ENCODE assay signal across 19 cellular contexts in the genomic region with DNA sequence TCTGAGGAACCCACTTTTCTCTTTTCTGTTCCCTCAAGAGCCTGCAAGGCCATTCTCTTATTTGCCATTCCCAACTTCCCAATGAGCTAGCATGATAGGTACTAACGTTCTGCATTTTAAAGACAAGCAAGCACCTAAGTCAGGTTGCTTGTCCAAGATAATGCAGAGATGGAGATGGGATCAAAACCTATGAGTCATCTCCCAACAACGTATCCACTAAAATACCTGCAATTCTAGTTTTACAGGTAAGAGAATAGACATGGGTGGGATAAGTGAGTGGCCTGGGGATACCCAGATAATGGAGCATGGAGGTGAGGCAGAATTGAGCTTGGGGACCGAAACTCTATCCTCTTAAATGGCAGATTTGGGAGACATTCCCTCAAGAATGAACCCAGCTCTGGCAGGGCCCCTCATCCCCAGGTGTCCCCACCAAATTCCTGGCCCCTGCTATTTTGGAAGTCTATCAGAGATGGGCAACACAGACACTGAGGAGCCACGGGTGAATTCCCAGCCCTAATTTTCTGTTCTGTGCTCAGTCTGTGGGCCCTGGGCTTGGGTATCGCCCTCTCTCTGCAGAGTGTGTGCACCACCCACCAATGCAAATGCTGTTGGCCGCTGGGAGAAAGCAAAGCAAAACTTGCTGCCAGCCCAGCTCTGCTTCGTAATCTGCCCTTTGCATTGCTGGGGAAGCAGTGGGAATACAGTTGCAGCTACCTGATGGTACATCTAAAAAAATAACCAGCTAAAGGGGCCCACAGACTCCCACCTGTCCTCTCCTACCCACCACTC.
DNase-seq lines count a peak whose midpoint lies in the region; ATAC-seq, FAIRE-seq and TF ChIP-seq lines count a peak whose summit lies in the region.
"Had no signal": no experiment of that assay in that cellular context is flagged by ENCODE, and none has a peak within 500 bp of the region (broad histone marks: within the 10 kb centered on the region; RNA-seq: fewer than 3 reads in every experiment).

No MANE protein-coding gene starts in this region.

- H3K27ac ChIP-seq in PC-3 (ENCODE audit: low read length) (no peak overlapping the region), tibial nerve (no peak overlapping the region)
- H3K27ac ChIP-seq: SJSA1 had no signal

- TF ChIP-seq CTCF in PC-3 (conservative IDR thresholded peaks at IDR 0.05; ENCODE audit: low read depth, low read length) (no peak), bronchial epithelial cell (IDR thresholded peaks at IDR 0.05; ENCODE audit: insufficient read depth, low read length, severe bottlenecking) (no peak), tibial nerve (IDR thresholded peaks at IDR 0.05) (no peak)

- H3K4me3 ChIP-seq in PC-3 (ENCODE audit: low read length) (no peak overlapping the region), bronchial epithelial cell (ENCODE audit: low read depth, low read length) (no peak overlapping the region), tibial nerve (no peak overlapping the region)
- H3K4me3 ChIP-seq: MG63, SJSA1 had no signal

- DNase-seq in DMS53 (lab: John Stamatoyannopoulos, UW) (peak; percentile 64), PC-3 (peak; percentile 99), bronchial epithelial cell (ENCODE audit: low read depth) (peak; percentile 65), germinal center (ENCODE audit: low spot score) (peak; percentile 21), tibial nerve (ENCODE audit: low spot score in 2 of 2) (no peak), mucosa of gallbladder (ENCODE audit: low spot score) (no peak), H4 (ENCODE audit: low spot score) (no peak), left lobe of liver (ENCODE audit: low spot score) (no peak)
- DNase-seq: CD4-positive, alpha-beta memory T cell; DMS79; HCEC 1CT; Kasumi-1; MG63; NCI-H1048; NCI-H1436; NCI-H1930; NCI-H226; NCI-H524 treated with DMSO at 0.1 percent for 48 hours had no signal

- BruUV-seq in PC-3 (replicated peaks; lab: Mats Ljungman, UMichigan), result no TSS peak

- H3K9ac ChIP-seq in PC-3 (ENCODE audit: low read length), result no peak overlapping the region

- H3K9me3 ChIP-seq in PC-3 (ENCODE audit: low read length), result no peaks in the 10 kb centered on the region
- H3K9me3 ChIP-seq in tibial nerve, result peaks cover 0 to 6% (median 0%) of the 10 kb centered on the region in 4 donors
- H3K9me3 ChIP-seq: SJSA1 had no signal

- peaks cover 52% of the 10 kb centered on the region for H3K79me2 ChIP-seq in PC-3 (ENCODE audit: low read length)

- H3K9me2 ChIP-seq in PC-3 (replicated peaks; ENCODE audit: low read length), result no peaks in the 10 kb centered on the region

- CTCF ChIA-PET in PC-3 (lab: Charles Lee), result interaction anchor here (1.1 kb wide), 1 partner anchor 172 kb away, joined by 3 read pairs; no protein-coding TSS in a partner anchor

- no peaks in the 10 kb centered on the region for H4K20me1 ChIP-seq in PC-3 (ENCODE audit: low read length)

- POLR2A ChIA-PET in PC-3 (lab: Charles Lee; ENCODE audit: unreplicated experiment), result no interaction called here

- ATAC-seq in PC-3 (peak; percentile 68), left lobe of liver (no peak)

- peak overlapping the region; percentile 43 for H3K4me2 ChIP-seq in PC-3 (ENCODE audit: low read length)

- H2AFZ ChIP-seq in PC-3 (ENCODE audit: low read length), result no peak overlapping the region

- H3K4me1 ChIP-seq in PC-3 (ENCODE audit: insufficient read depth, low read length) (peaks cover 34% of the 10 kb centered on the region), tibial nerve (no peaks in the 10 kb centered on the region)

- H3K36me3 ChIP-seq in PC-3 (ENCODE audit: low read depth, low read length) (0 out of 2 replicates have a peak, but pooled peaks cover 5% of the 10 kb centered on the region), bronchial epithelial cell (ENCODE audit: control insufficient read depth, insufficient read depth, low read length) (no peaks in the 10 kb centered on the region), tibial nerve (no peaks in the 10 kb centered on the region)
- H3K36me3 ChIP-seq: SJSA1 had no signal

- intact Hi-C loops in PC-3 (cut with micrococcal nuclease), result no loop called here

- H3K27me3 ChIP-seq in PC-3 (ENCODE audit: low read length) (no peaks in the 10 kb centered on the region), bronchial epithelial cell (ENCODE audit: control insufficient read depth, insufficient read depth, low read length) (no peaks in the 10 kb centered on the region), tibial nerve (no peaks in the 10 kb centered on the region)
- H3K27me3 ChIP-seq: MG63, SJSA1 had no signal

- TF ChIP-seq EP300 in tibial nerve (IDR thresholded peaks at IDR 0.05), result no peak

- no peaks in the 10 kb centered on the region for H3F3A ChIP-seq in PC-3 (ENCODE audit: low read length, unreplicated experiment)

- WGBS in tibial nerve, 2 donors, result 74 to 86% methylated on average over 7 of the region's 7 CpGs

- no peak for TF ChIP-seq POLR2A in tibial nerve (IDR thresholded peaks at IDR 0.05)

- FAIRE-seq in bronchial epithelial cell (lab: Jason Lieb, UNC), result no peak

Comparison
In these comparisons a context has a peak if more than half of its experiments do, and no peak if none do; other contexts are left out.
1. DNase-seq: peak in DMS53 (single experiment), PC-3 (single experiment), bronchial epithelial cell (single experiment) and germinal center (single experiment); none in tibial nerve (0 of 2), mucosa of gallbladder (single experiment), H4 (single experiment) and left lobe of liver (single experiment).